ENCODE assay signal across 20 cellular contexts in genomic region chr14:24177041-24177825, GRCh38. TPM values are rescaled to one million over a fixed set of nuclear protein-coding genes. Genes with fewer than 3 reads are reported as not detected.
DNase-seq lines count a peak whose midpoint lies in the region; ATAC-seq lines count a peak whose summit lies in the region.
"Had no signal": no experiment of that assay in that cellular context is flagged by ENCODE, and none has a peak within 500 bp of the region (broad histone marks: within the 10 kb centered on the region; RNA-seq: fewer than 3 reads in every experiment).

No MANE protein-coding gene starts in this region.

- H3K9me3 Mint-ChIP-seq in CD4-positive, CD25-positive, alpha-beta regulatory T cell, result no peaks in the 10 kb centered on the region
- no peaks in the 10 kb centered on the region for H3K9me3 Mint-ChIP-seq in CD4-positive, alpha-beta memory T cell
- no peaks in the 10 kb centered on the region for H3K9me3 Mint-ChIP-seq in activated naive CD8-positive, alpha-beta T cell treated with anti-CD3 and anti-CD28 coated beads for 36 hours
- H3K9me3 Mint-ChIP-seq: CD4-positive, alpha-beta T cell; HFFc6 had no signal

- no peak overlapping the region for H2BK120ac ChIP-seq in neuronal stem cell (ENCODE audit: low read depth, low read length)

- no peak overlapping the region for H3K27ac ChIP-seq in CD4-positive, CD25-positive, alpha-beta regulatory T cell (ENCODE audit: insufficient read depth, low read length, poor library complexity, severe bottlenecking)
- no peak overlapping the region for H3K27ac ChIP-seq in CD4-positive, alpha-beta memory T cell (ENCODE audit: low read depth, low read length)
- no peak overlapping the region for H3K27ac ChIP-seq in neuronal stem cell (replicated peaks; ENCODE audit: low read length)
- H3K27ac ChIP-seq: PC-9 had no signal

- no peak overlapping the region for H4K91ac ChIP-seq in neuronal stem cell (ENCODE audit: low read depth, low read length, poor library complexity)

- intact Hi-C loops in CD4-positive, alpha-beta memory T cell (cut with micrococcal nuclease), result no loop called here

- H3K23ac ChIP-seq in neuronal stem cell (ENCODE audit: low read depth, low read length, poor library complexity), result no peak overlapping the region

- POLR2A ChIA-PET in CD4-positive, alpha-beta memory T cell (lab: Charles Lee; ENCODE audit: partially characterized antibody), result interaction anchor here (0.7 to 2.3 kb wide), 2 partner anchors 10 to 13 kb away, joined by 3 to 5 read pairs; no protein-coding TSS in a partner anchor

- H3K27me3 Mint-ChIP-seq in CD4-positive, CD25-positive, alpha-beta regulatory T cell, result no peaks in the 10 kb centered on the region
- H3K27me3 Mint-ChIP-seq in CD4-positive, alpha-beta memory T cell, result no peaks in the 10 kb centered on the region
- H3K27me3 Mint-ChIP-seq in activated naive CD8-positive, alpha-beta T cell treated with anti-CD3 and anti-CD28 coated beads for 36 hours, result no peaks in the 10 kb centered on the region
- H3K27me3 Mint-ChIP-seq: B cell; CD4-positive, alpha-beta T cell had no signal

- no CpG with 5 or more reads among the region's 12 CpGs for WGBS in neuronal stem cell (ENCODE audit: extremely low coverage in 2 of 2, insufficient read length in 2 of 2, insufficient replicate concordance in 1 of 2), 2 donors

- no peak overlapping the region for H3K4ac ChIP-seq in neuronal stem cell (ENCODE audit: low read length)

- no peak overlapping the region for H2AFZ ChIP-seq in neuronal stem cell (ENCODE audit: low read length)
- H2AFZ ChIP-seq: PC-9 had no signal

- peaks cover 11% of the 10 kb centered on the region for H3K79me1 ChIP-seq in neuronal stem cell (ENCODE audit: low read depth, low read length)

- peaks cover 0 to 27% (median 9%) of the 10 kb centered on the region in 4 donors for H3K4me1 Mint-ChIP-seq in CD4-positive, CD25-positive, alpha-beta regulatory T cell
- peaks cover 11 to 31% (median 14%) of the 10 kb centered on the region in 4 donors for H3K4me1 Mint-ChIP-seq in CD4-positive, alpha-beta memory T cell
- H3K4me1 Mint-ChIP-seq in activated naive CD8-positive, alpha-beta T cell treated with anti-CD3 and anti-CD28 coated beads for 36 hours, result peaks cover 8% of the 10 kb centered on the region

- H3K4me3 Mint-ChIP-seq in CD4-positive, CD25-positive, alpha-beta regulatory T cell, result no peak overlapping the region
- no peak overlapping the region for H3K4me3 Mint-ChIP-seq in CD4-positive, alpha-beta memory T cell
- H3K4me3 Mint-ChIP-seq in activated naive CD8-positive, alpha-beta T cell treated with anti-CD3 and anti-CD28 coated beads for 36 hours, result no peak overlapping the region
- H3K4me3 Mint-ChIP-seq: B cell; CD4-positive, alpha-beta T cell; HFFc6 had no signal

- H3K36me3 Mint-ChIP-seq in CD4-positive, CD25-positive, alpha-beta regulatory T cell, result peaks cover 17% of the 10 kb centered on the region
- H3K36me3 Mint-ChIP-seq in CD4-positive, alpha-beta memory T cell, result peaks cover 15 to 71% of the 10 kb centered on the region in 2 donors
- H3K36me3 Mint-ChIP-seq in activated naive CD8-positive, alpha-beta T cell treated with anti-CD3 and anti-CD28 coated beads for 36 hours, result peaks cover 8% of the 10 kb centered on the region

- peak overlapping the region; percentile 39 for H2BK5ac ChIP-seq in neuronal stem cell (ENCODE audit: low read length)

- no peak overlapping the region for H4K8ac ChIP-seq in neuronal stem cell (ENCODE audit: low read depth, low read length)

- no peak overlapping the region for H2BK12ac ChIP-seq in neuronal stem cell (ENCODE audit: low read length)

- H3K4me3 ChIP-seq in CD4-positive, CD25-positive, alpha-beta regulatory T cell (ENCODE audit: low read depth, low read length), result no peak overlapping the region
- no peak overlapping the region for H3K4me3 ChIP-seq in CD4-positive, alpha-beta memory T cell (ENCODE audit: low read length in 2 of 2)
- H3K4me3 ChIP-seq in neuronal stem cell (ENCODE audit: low read length in 2 of 2), result no peak overlapping the region
- H3K4me3 ChIP-seq: PC-9 had no signal

- H3K18ac ChIP-seq in neuronal stem cell (ENCODE audit: low read length), result no peak overlapping the region

- H3K27me3 ChIP-seq in CD4-positive, CD25-positive, alpha-beta regulatory T cell (ENCODE audit: control insufficient read depth, insufficient read depth, low read length), result no peaks in the 10 kb centered on the region
- no peaks in the 10 kb centered on the region for H3K27me3 ChIP-seq in CD4-positive, alpha-beta memory T cell (ENCODE audit: insufficient read depth, low read length)
- H3K27me3 ChIP-seq in neuronal stem cell (ENCODE audit: control insufficient read depth in 3 of 3, insufficient read depth in 3 of 3, low read depth in 1 of 3, low read length in 3 of 3), result no peaks in the 10 kb centered on the region

- no peak overlapping the region for H3K14ac ChIP-seq in neuronal stem cell (ENCODE audit: low read length)

- CTCF ChIA-PET in CD4-positive, alpha-beta memory T cell (lab: Charles Lee; ENCODE audit: partially characterized antibody), result no interaction called here

- DNase-seq in CD4-positive, CD25-positive, alpha-beta regulatory T cell, result no peak
- no peak for DNase-seq in CD4-positive, alpha-beta memory T cell
- no peak for DNase-seq in activated naive CD8-positive, alpha-beta T cell treated with anti-CD3 and anti-CD28 coated beads for 36 hours
- DNase-seq in neuronal stem cell (ENCODE audit: low spot score), result no peak
- DNase-seq: CD4-positive, alpha-beta T cell; DMS79 treated with DMSO at 0.1 percent for 48 hours; HFFc6; NCI-H1048; NCI-H1436 treated with DMSO at 0.1 percent for 48 hours; NCI-H2081 treated with DMSO at 0.1 percent for 48 hours; NCI-H524; PC-9 had no signal

- H2BK15ac ChIP-seq in neuronal stem cell (ENCODE audit: low read length), result no peak overlapping the region

- no peak overlapping the region for H2AK5ac ChIP-seq in neuronal stem cell (ENCODE audit: low read depth, low read length)

- peak overlapping the region in 2 of 3 donors; percentile 48 to 51 for H3K27ac Mint-ChIP-seq in CD4-positive, CD25-positive, alpha-beta regulatory T cell
- peak overlapping the region in 6 of 7 donors; percentile 8 to 81 (median 58) for H3K27ac Mint-ChIP-seq in CD4-positive, alpha-beta memory T cell
- peak overlapping the region; percentile 6 for H3K27ac Mint-ChIP-seq in activated naive CD8-positive, alpha-beta T cell treated with anti-CD3 and anti-CD28 coated beads for 36 hours
- H3K27ac Mint-ChIP-seq: B cell; CD4-positive, alpha-beta T cell; HFFc6 had no signal

- H3K9ac ChIP-seq in neuronal stem cell (ENCODE audit: low read depth, low read length, poor library complexity), result no peak overlapping the region

- no peak overlapping the region for H3K4me2 ChIP-seq in neuronal stem cell (ENCODE audit: insufficient read depth, low read length, poor library complexity, severe bottlenecking)
- H3K4me2 ChIP-seq: PC-9 had no signal

- no peak for ATAC-seq in CD4-positive, CD25-positive, alpha-beta regulatory T cell (ENCODE audit: low read depth in 2 of 2)
- ATAC-seq in GM18498 (IDR thresholded peaks at IDR 0.05; ENCODE audit: unreplicated experiment), result no peak
- ATAC-seq in HG02623 (IDR thresholded peaks at IDR 0.05; ENCODE audit: unreplicated experiment), result no peak
- ATAC-seq in GM19463 (IDR thresholded peaks at IDR 0.05; ENCODE audit: unreplicated experiment), result no peak

- H3K4me1 ChIP-seq in CD4-positive, CD25-positive, alpha-beta regulatory T cell (ENCODE audit: control insufficient read depth, insufficient read depth, low read length, poor library complexity, severe bottlenecking), result no peaks in the 10 kb centered on the region
- H3K4me1 ChIP-seq in CD4-positive, alpha-beta memory T cell (ENCODE audit: insufficient read depth, low read length), result peaks cover 1% of the 10 kb centered on the region
- H3K4me1 ChIP-seq in neuronal stem cell (ENCODE audit: control insufficient read depth in 2 of 2, insufficient read depth in 1 of 2, low read depth in 1 of 2, low read length in 2 of 2), result peaks cover 0 to 7% of the 10 kb centered on the region in 2 donors

- H3K9me3 ChIP-seq in CD4-positive, CD25-positive, alpha-beta regulatory T cell (ENCODE audit: control insufficient read depth in 2 of 2, low read length in 2 of 2), result no peaks in the 10 kb centered on the region
- no peaks in the 10 kb centered on the region for H3K9me3 ChIP-seq in CD4-positive, alpha-beta memory T cell (ENCODE audit: control insufficient read depth in 1 of 2, low read length in 2 of 2)
- H3K9me3 ChIP-seq in neuronal stem cell (replicated peaks in 1 of 2; ENCODE audit: control insufficient read depth in 2 of 2, insufficient read depth in 1 of 2, low read depth in 1 of 2, low read length in 2 of 2), result no peaks in the 10 kb centered on the region

- peaks cover 40% of the 10 kb centered on the region for H3K36me3 ChIP-seq in CD4-positive, CD25-positive, alpha-beta regulatory T cell (ENCODE audit: control insufficient read depth, insufficient read depth, low read length)
- peaks cover 35% of the 10 kb centered on the region for H3K36me3 ChIP-seq in CD4-positive, alpha-beta memory T cell (ENCODE audit: insufficient read depth, low read length)
- peaks cover 51 to 64% of the 10 kb centered on the region in 2 donors for H3K36me3 ChIP-seq in neuronal stem cell (replicated peaks in 1 of 2; ENCODE audit: control insufficient read depth in 2 of 2, insufficient read depth in 2 of 2, low read length in 2 of 2)

RNA-seq across cellular contexts. Expression of gene REC8, which starts 5.4 kb away (rescaled TPM):
- total RNA-seq in CD4-positive, CD25-positive, alpha-beta regulatory T cell, result 145 TPM
- polyA plus RNA-seq in CD4-positive, CD25-positive, alpha-beta regulatory T cell, result 10 to 100 TPM in 3 of 4 donors, 1 to 10 TPM in 1; 9.7 to 16.1 (median 12.0) TPM
- total RNA-seq in CD4-positive, alpha-beta memory T cell, result 10 to 100 TPM; 27.7 to 30.5 TPM
- 1 to 10 TPM; 2.8 to 9.8 TPM for polyA plus RNA-seq in CD4-positive, alpha-beta memory T cell
- total RNA-seq in activated naive CD8-positive, alpha-beta T cell treated with anti-CD3 and anti-CD28 coated beads for 36 hours, result 10 to 100 TPM; 28.9 to 29.2 TPM
- 82.2 TPM for polyA plus RNA-seq in neuronal stem cell (2013, experiment 1 of 2)
- 80.0 TPM for polyA plus RNA-seq in neuronal stem cell (2013, experiment 2 of 2)

RNA-seq across cellular contexts. Expression of gene IPO4, which starts 11.4 kb away (rescaled TPM):
- 33.7 TPM for total RNA-seq in CD4-positive, CD25-positive, alpha-beta regulatory T cell
- polyA plus RNA-seq in CD4-positive, CD25-positive, alpha-beta regulatory T cell, result 10 to 100 TPM; 13.0 to 14.8 (median 14.1) TPM
- total RNA-seq in CD4-positive, alpha-beta memory T cell, result 10 to 100 TPM; 22.4 to 30.2 TPM
- 10 to 100 TPM; 19.8 to 20.2 TPM for polyA plus RNA-seq in CD4-positive, alpha-beta memory T cell
- 100 to 1,000 TPM; 152 to 161 TPM for total RNA-seq in activated naive CD8-positive, alpha-beta T cell treated with anti-CD3 and anti-CD28 coated beads for 36 hours
- polyA plus RNA-seq in neuronal stem cell (2013, experiment 1 of 2), result 17.5 TPM
- 17.9 TPM for polyA plus RNA-seq in neuronal stem cell (2013, experiment 2 of 2)

RNA-seq across cellular contexts. Expression of gene IRF9, which starts 16.2 kb away (rescaled TPM):
- 369 TPM for total RNA-seq in CD4-positive, CD25-positive, alpha-beta regulatory T cell
- 100 to 1,000 TPM; 105 to 157 (median 119) TPM for polyA plus RNA-seq in CD4-positive, CD25-positive, alpha-beta regulatory T cell
- total RNA-seq in CD4-positive, alpha-beta memory T cell, result 100 to 1,000 TPM; 154 to 157 TPM
- polyA plus RNA-seq in CD4-positive, alpha-beta memory T cell, result 100 to 1,000 TPM in 1 of 2 donors, 10 to 100 TPM in 1; 59.3 to 121 TPM
- 100 to 1,000 TPM; 133 to 136 TPM for total RNA-seq in activated naive CD8-positive, alpha-beta T cell treated with anti-CD3 and anti-CD28 coated beads for 36 hours
- polyA plus RNA-seq in neuronal stem cell (2013, experiment 1 of 2), result 8.0 TPM
- polyA plus RNA-seq in neuronal stem cell (2013, experiment 2 of 2), result 7.1 TPM

RNA-seq across cellular contexts. Expression of gene TM9SF1, which starts 18.0 kb away (rescaled TPM):
- total RNA-seq in CD4-positive, CD25-positive, alpha-beta regulatory T cell, result 20.0 TPM
- polyA plus RNA-seq in CD4-positive, CD25-positive, alpha-beta regulatory T cell, result 10 to 100 TPM; 36.8 to 42.3 (median 40.0) TPM
- 10 to 100 TPM; 24.1 to 26.3 TPM for total RNA-seq in CD4-positive, alpha-beta memory T cell
- polyA plus RNA-seq in CD4-positive, alpha-beta memory T cell, result 10 to 100 TPM; 38.4 to 40.6 TPM
- total RNA-seq in activated naive CD8-positive, alpha-beta T cell treated with anti-CD3 and anti-CD28 coated beads for 36 hours, result 10 to 100 TPM; 20.7 to 22.5 TPM
- polyA plus RNA-seq in neuronal stem cell (2013, experiment 1 of 2), result 20.4 TPM
- polyA plus RNA-seq in neuronal stem cell (2013, experiment 2 of 2), result 19.4 TPM

RNA-seq across cellular contexts. Expression of gene TSSK4, which starts 28.3 kb away (rescaled TPM):
- total RNA-seq in CD4-positive, CD25-positive, alpha-beta regulatory T cell, result 0.44 TPM
- 1 to 10 TPM in 3 of 4 donors, under 1 TPM in 1; 0.86 to 1.5 (median 1.2) TPM for polyA plus RNA-seq in CD4-positive, CD25-positive, alpha-beta regulatory T cell
- 1 to 10 TPM; 1.2 to 1.9 TPM for total RNA-seq in CD4-positive, alpha-beta memory T cell
- 1 to 10 TPM in 1 of 2 donors, under 1 TPM in 1; 0.47 to 1.3 TPM for polyA plus RNA-seq in CD4-positive, alpha-beta memory T cell
- total RNA-seq in activated naive CD8-positive, alpha-beta T cell treated with anti-CD3 and anti-CD28 coated beads for 36 hours, result not detected
- polyA plus RNA-seq in neuronal stem cell (2013, experiment 1 of 2), result 0.06 TPM
- polyA plus RNA-seq in neuronal stem cell (2013, experiment 2 of 2), result 0.07 TPM
- total RNA-seq: G401, PC-9, SK-MEL-5 had no signal
- polyA plus RNA-seq: AG04450, H1 had no signal

Comparison
In these comparisons a context has a peak if more than half of its experiments do, and no peak if none do; other contexts are left out.
1. H3K27ac Mint-ChIP-seq: peak in every context shown above with its lines; median percentile 58 in CD4-positive, alpha-beta memory T cell; 50 in CD4-positive, CD25-positive, alpha-beta regulatory T cell; 6 in activated naive CD8-positive, alpha-beta T cell treated with anti-CD3 and anti-CD28 coated beads for 36 hours.